ENCODE assay signal across 16 cellular contexts in genomic region chr12:107388263-107388662, GRCh38.
DNase-seq lines count a peak whose midpoint lies in the region; ATAC-seq, FAIRE-seq and TF ChIP-seq lines count a peak whose summit lies in the region.
"Had no signal": no experiment of that assay in that cellular context is flagged by ENCODE, and none has a peak within 500 bp of the region (broad histone marks: within the 10 kb centered on the region; RNA-seq: fewer than 3 reads in every experiment).

No MANE protein-coding gene starts in this region.

- no TSS peak for BruUV-seq in K562 (replicated peaks; lab: Mats Ljungman, UMichigan)

- ATAC-seq in stimulated activated naive CD8-positive, alpha-beta T cell treated with anti-CD3 and anti-CD28 coated beads, Interleukin-15, Interleukin-2, amounts not matched to agents 100 U/mL and 50 U/mL, for 24 hours = no peak
- ATAC-seq in K562 (no peak), GM21717 (IDR thresholded peaks at IDR 0.05; ENCODE audit: unreplicated experiment) (no peak)
- no peak for ATAC-seq in stimulated activated naive CD8-positive, alpha-beta T cell treated with anti-CD3 and anti-CD28 coated beads, Interleukin-15, amount 100 ng/mL, for 72 hours
- ATAC-seq: A549, GM12878, HepG2 had no signal

- no peaks in the 10 kb centered on the region for H3K79me2 ChIP-seq in K562 (ENCODE audit: control insufficient read depth, insufficient read depth, low read length)

- TF ChIP-seq EP300 in K562 (IDR thresholded peaks at IDR 0.05; ENCODE audit: low read length) = no peak

- TF ChIP-seq CTCF in HEK293 (tag by site-specific recombination; IDR thresholded peaks at IDR 0.05) (no peak), K562 (IDR thresholded peaks at IDR 0.05 in 2 of 3, conservative IDR thresholded peaks at IDR 0.05 in 1 of 3; ENCODE audit: insufficient read depth in 2 of 3, low read depth in 1 of 3, low read length in 3 of 3) (no peak)

- H3K4me3 ChIP-seq in HEK293 (ENCODE audit: low read depth, low read length) (no peak overlapping the region), K562 (no peak overlapping the region), small intestine (ENCODE audit: low read depth in 1 of 2, low read length in 2 of 2) (no peak overlapping the region)
- H3K4me3 ChIP-seq: A549, GM12878 had no signal

- H3K9me1 ChIP-seq in K562 (ENCODE audit: control insufficient read depth, insufficient read depth, low read length) = no peaks in the 10 kb centered on the region

- H3K36me3 ChIP-seq in HEK293 (ENCODE audit: control insufficient read depth in 2 of 2, insufficient read depth in 1 of 2, low read length in 2 of 2) = no peaks in the 10 kb centered on the region
- no peaks in the 10 kb centered on the region for H3K36me3 ChIP-seq in K562 (ENCODE audit: control insufficient read depth, insufficient read depth, low read length)
- no peaks in the 10 kb centered on the region for H3K36me3 ChIP-seq in small intestine (ENCODE audit: control insufficient read depth in 2 of 2, insufficient read depth in 2 of 2, low read length in 2 of 2)

- TF ChIP-seq POLR2A in K562 (conservative IDR thresholded peaks at IDR 0.05) = no peak

- no peaks in the 10 kb centered on the region for H4K20me1 ChIP-seq in K562 (replicated peaks; ENCODE audit: control insufficient read depth, insufficient read depth, low read length)

- peaks cover 7% of the 10 kb centered on the region for H3K36me3 Mint-ChIP-seq in stimulated activated naive CD8-positive, alpha-beta T cell treated with anti-CD3 and anti-CD28 coated beads, Interleukin-15, Interleukin-2, amounts not matched to agents 100 ng/mL and 50 ng/mL, for 24 hours (ENCODE audit: low read depth)
- H3K36me3 Mint-ChIP-seq: CD14-positive monocyte had no signal

- CTCF ChIA-PET in HEK293 (lab: Yijun Ruan, JAX) (interaction anchor here (0.6 to 1.9 kb wide), 2 partner anchors 14 to 34 kb away, joined by 3 to 8 read pairs; no protein-coding TSS in a partner anchor), K562 (lab: Yijun Ruan, JAX; ENCODE audit: low intra/inter-chr PET ratio) (no interaction called here)

- 0% methylated on average over 1 of the region's 1 CpG for WGBS in K562 (ENCODE audit: insufficient coverage, low coverage, missing lambda C conversion rate)
- 75 to 92% (median 89%) methylated on average over 1 of the region's 1 CpG for WGBS in small intestine, 3 donors

- H3K9me3 ChIP-seq in HEK293 (ENCODE audit: control insufficient read depth, insufficient read depth, low read depth, low read length) = no peaks in the 10 kb centered on the region; the same call in 1 of the 2 replicates
- H3K9me3 ChIP-seq in K562 (replicated peaks; ENCODE audit: control insufficient read depth, insufficient read depth, low read depth, low read length) = no peaks in the 10 kb centered on the region
- H3K9me3 ChIP-seq in small intestine (ENCODE audit: control insufficient read depth, low read depth) = no peaks in the 10 kb centered on the region

- H3K4me1 ChIP-seq in HEK293 (ENCODE audit: control insufficient read depth, insufficient read depth, low read length) = peaks cover 8% of the 10 kb centered on the region
- no peaks in the 10 kb centered on the region for H3K4me1 ChIP-seq in K562 (replicated peaks in 1 of 2; ENCODE audit: control insufficient read depth in 2 of 2, insufficient read depth in 2 of 2, low read length in 2 of 2)
- no peaks in the 10 kb centered on the region for H3K4me1 ChIP-seq in small intestine (ENCODE audit: control insufficient read depth in 2 of 2, insufficient read depth in 1 of 2, low read depth in 1 of 2, low read length in 1 of 2)

- H3K9ac ChIP-seq in K562 (ENCODE audit: insufficient read depth in 1 of 2, low read depth in 2 of 2, low read length in 2 of 2) = no peak overlapping the region

- in situ Hi-C loops in K562 (cut with MboI) = no loop called here

- POLR2A ChIA-PET in HEK293 (lab: Yijun Ruan, JAX) = no interaction called here
- POLR2A ChIA-PET in K562 (lab: Yijun Ruan, JAX) = interaction anchor here (1.0 kb wide), 1 partner anchor 21 kb away, joined by 4 read pairs; no protein-coding TSS in a partner anchor

- no peaks in the 10 kb centered on the region for H3K27me3 Mint-ChIP-seq in stimulated activated naive CD8-positive, alpha-beta T cell treated with anti-CD3 and anti-CD28 coated beads, Interleukin-15, Interleukin-2, amounts not matched to agents 100 ng/mL and 50 ng/mL, for 24 hours
- H3K27me3 Mint-ChIP-seq in stimulated activated naive CD8-positive, alpha-beta T cell treated with anti-CD3 and anti-CD28 coated beads, Interleukin-15, amount 100 ng/mL, for 72 hours = no peaks in the 10 kb centered on the region

- no peak overlapping the region for H2AFZ ChIP-seq in K562 (ENCODE audit: low read depth, low read length)

- peak overlapping the region; percentile 54 for H3K27ac Mint-ChIP-seq in stimulated activated naive CD8-positive, alpha-beta T cell treated with anti-CD3 and anti-CD28 coated beads, Interleukin-15, Interleukin-2, amounts not matched to agents 100 ng/mL and 50 ng/mL, for 24 hours
- peak overlapping the region; percentile 49 to 72 for H3K27ac Mint-ChIP-seq in stimulated activated naive CD8-positive, alpha-beta T cell treated with anti-CD3 and anti-CD28 coated beads, Interleukin-15, amount 100 ng/mL, for 72 hours
- H3K27ac Mint-ChIP-seq: H9 had no signal

- intact Hi-C loops in K562 (cut with micrococcal nuclease) = no loop called here

- no peak overlapping the region for H3K4me2 ChIP-seq in K562 (ENCODE audit: insufficient read depth, low read length)
- H3K4me2 ChIP-seq: A549 had no signal

- FAIRE-seq in K562 (lab: Jason Lieb, UNC) = no peak
- no peak for FAIRE-seq in small intestine (lab: Jason Lieb, UNC)
- FAIRE-seq: GM12878, HepG2, HTR-8/SVneo had no signal

- no peak overlapping the region for H3K27ac ChIP-seq in HEK293 (ENCODE audit: extremely low read depth, low read depth, low read length)
- no peak overlapping the region for H3K27ac ChIP-seq in K562 (ENCODE audit: extremely low read depth, low read depth, low read length)
- H3K27ac ChIP-seq in small intestine (ENCODE audit: low read depth in 1 of 2, low read length in 1 of 2) = no peak overlapping the region

- H3K4me1 Mint-ChIP-seq in stimulated activated naive CD8-positive, alpha-beta T cell treated with anti-CD3 and anti-CD28 coated beads, Interleukin-15, Interleukin-2, amounts not matched to agents 100 ng/mL and 50 ng/mL, for 24 hours (ENCODE audit: low read depth) = peaks cover 63% of the 10 kb centered on the region
- H3K4me1 Mint-ChIP-seq in stimulated activated naive CD8-positive, alpha-beta T cell treated with anti-CD3 and anti-CD28 coated beads, Interleukin-15, amount 100 ng/mL, for 72 hours = peaks cover 92% of the 10 kb centered on the region

- H3K27me3 ChIP-seq in K562 (ENCODE audit: control insufficient read depth in 2 of 2, insufficient read depth in 2 of 2, low read length in 2 of 2) = peaks cover 0 to 9% of the 10 kb centered on the region in 2 experiments; a peak in 2 of 5 replicates
- no peaks in the 10 kb centered on the region for H3K27me3 ChIP-seq in small intestine (ENCODE audit: control insufficient read depth in 2 of 2, insufficient read depth in 2 of 2, low read length in 2 of 2)

- peaks cover 4% of the 10 kb centered on the region for H3K9me3 Mint-ChIP-seq in stimulated activated naive CD8-positive, alpha-beta T cell treated with anti-CD3 and anti-CD28 coated beads, Interleukin-15, Interleukin-2, amounts not matched to agents 100 ng/mL and 50 ng/mL, for 24 hours
- peaks cover 9 to 22% of the 10 kb centered on the region in 2 donors for H3K9me3 Mint-ChIP-seq in stimulated activated naive CD8-positive, alpha-beta T cell treated with anti-CD3 and anti-CD28 coated beads, Interleukin-15, amount 100 ng/mL, for 72 hours

- no peak for DNase-seq in stimulated activated naive CD8-positive, alpha-beta T cell treated with anti-CD3 and anti-CD28 coated beads, Interleukin-15, Interleukin-2, amounts not matched to agents 100 U/mL and 50 U/mL, for 24 hours
- no peak for DNase-seq in K562 (ENCODE audit: extremely low read depth in 1 of 4, low spot score in 3 of 4)
- DNase-seq in stimulated activated naive CD8-positive, alpha-beta T cell treated with anti-CD3 and anti-CD28 coated beads, Interleukin-15, amount 100 ng/mL, for 72 hours = no peak
- DNase-seq in small intestine = no peak
- no peak for DNase-seq in NCI-H69 (lab: John Stamatoyannopoulos, UW)
- DNase-seq: DMS79, GOT3, H9 had no signal

- no peak overlapping the region for H3K4me3 Mint-ChIP-seq in stimulated activated naive CD8-positive, alpha-beta T cell treated with anti-CD3 and anti-CD28 coated beads, Interleukin-15, Interleukin-2, amounts not matched to agents 100 ng/mL and 50 ng/mL, for 24 hours
- no peak overlapping the region for H3K4me3 Mint-ChIP-seq in stimulated activated naive CD8-positive, alpha-beta T cell treated with anti-CD3 and anti-CD28 coated beads, Interleukin-15, amount 100 ng/mL, for 72 hours
- H3K4me3 Mint-ChIP-seq: H9 had no signal

- no peak for TF ChIP-seq RAD21 in K562 (CRISPR knock-in tag; conservative IDR thresholded peaks at IDR 0.05 in 1 of 2, IDR thresholded peaks at IDR 0.05 in 1 of 2)

TF ChIP-seq in HEK293, 187 proteins besides CTCF, POLR2A, EP300 and RAD21 (continues in another document):
- TF ChIP-seq ZNF555 (tag by site-specific recombination; conservative IDR thresholded peaks at IDR 0.05) (no peak), ZNF184 (tag by site-specific recombination; IDR thresholded peaks at IDR 0.05) (no peak), ZNF585B (tag by site-specific recombination; IDR thresholded peaks at IDR 0.05) (peak; percentile 58), ZNF366 (tag by site-specific recombination; conservative IDR thresholded peaks at IDR 0.05) (peak; percentile 53)

TF ChIP-seq in K562, 482 proteins besides CTCF, POLR2A, EP300 and RAD21:
- TF ChIP-seq ZNF512 (tag; IDR thresholded peaks at IDR 0.05) (0 out of 2 replicates have a peak, but pooled peaks have one; percentile 52), ID3 (CRISPR knock-in tag; IDR thresholded peaks at IDR 0.05) (no peak), ID3 (tag; IDR thresholded peaks at IDR 0.05) (no peak), ADNP (tag; IDR thresholded peaks at IDR 0.05) (no peak)
